ENCODE assay signal across 1 cellular context in the genomic region with DNA sequence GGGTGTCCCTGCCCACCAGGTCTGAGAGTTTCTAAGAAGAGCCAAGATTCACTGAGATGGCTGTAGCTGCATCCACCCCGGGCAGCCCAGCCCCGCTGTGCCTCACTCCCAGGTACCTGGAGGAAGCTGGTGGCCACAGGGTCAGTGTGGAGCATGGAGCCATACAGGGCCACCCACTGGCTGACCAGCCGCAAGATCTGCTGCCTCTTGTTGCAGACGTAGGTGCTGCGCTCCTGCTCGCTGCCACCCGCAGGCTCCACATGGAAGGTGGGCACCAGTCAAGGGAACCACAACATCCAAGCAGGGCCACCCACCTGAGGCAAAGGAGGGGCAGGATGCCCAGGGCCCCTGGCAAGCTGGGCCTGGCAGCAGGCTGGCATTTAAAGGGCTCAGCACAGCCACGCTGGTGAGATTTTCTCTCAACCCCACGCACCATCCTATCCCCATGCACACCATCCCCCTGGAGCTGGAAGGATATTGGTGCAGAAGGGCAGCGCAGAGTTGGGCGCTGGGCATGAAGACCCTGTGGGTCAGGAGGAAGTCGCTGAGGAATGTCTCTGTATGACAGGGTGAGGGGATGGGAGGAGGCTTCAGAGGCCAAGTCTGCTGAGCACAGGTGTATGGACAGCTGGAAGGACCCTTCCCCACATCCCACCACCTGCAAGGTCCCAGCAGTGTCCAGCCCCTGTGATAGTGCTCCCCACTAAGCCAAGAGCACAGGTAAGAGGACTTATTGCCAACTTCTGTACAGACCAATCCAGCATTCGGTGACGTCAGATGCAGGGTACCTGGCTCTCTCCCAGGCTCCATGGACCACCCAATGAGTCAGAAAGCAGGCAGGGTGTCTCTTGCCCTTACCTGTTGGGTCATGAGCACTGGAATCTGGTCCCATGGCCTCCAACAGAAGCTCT.
TF ChIP-seq lines count a peak whose summit lies in the region.

No MANE protein-coding gene starts in this region.

TF ChIP-seq in HepG2, 621 proteins besides CTCF, POLR2A, EP300 and RAD21:
- TF ChIP-seq CREB1 (IDR thresholded peaks at IDR 0.05) (peak; percentile 89), CREB1 (CRISPR knock-in tag; IDR thresholded peaks at IDR 0.05) (no peak), HNRNPL (IDR thresholded peaks at IDR 0.05; ENCODE audit: low read depth, low read length) (0 out of 2 replicates have a peak, but pooled peaks have one; percentile 16), HNRNPH1 (optimal IDR thresholded peaks at IDR 0.05; ENCODE audit: low read depth, low read length) (no peak), ZNF772 (CRISPR knock-in tag; IDR thresholded peaks at IDR 0.05) (no peak), ATF7 (IDR thresholded peaks at IDR 0.05) (peak; percentile 74), ATF7 (CRISPR knock-in tag; IDR thresholded peaks at IDR 0.05) (no peak)
TF ChIP-seq in HepG2: peak in this region for 3.
